In the genomic region with DNA sequence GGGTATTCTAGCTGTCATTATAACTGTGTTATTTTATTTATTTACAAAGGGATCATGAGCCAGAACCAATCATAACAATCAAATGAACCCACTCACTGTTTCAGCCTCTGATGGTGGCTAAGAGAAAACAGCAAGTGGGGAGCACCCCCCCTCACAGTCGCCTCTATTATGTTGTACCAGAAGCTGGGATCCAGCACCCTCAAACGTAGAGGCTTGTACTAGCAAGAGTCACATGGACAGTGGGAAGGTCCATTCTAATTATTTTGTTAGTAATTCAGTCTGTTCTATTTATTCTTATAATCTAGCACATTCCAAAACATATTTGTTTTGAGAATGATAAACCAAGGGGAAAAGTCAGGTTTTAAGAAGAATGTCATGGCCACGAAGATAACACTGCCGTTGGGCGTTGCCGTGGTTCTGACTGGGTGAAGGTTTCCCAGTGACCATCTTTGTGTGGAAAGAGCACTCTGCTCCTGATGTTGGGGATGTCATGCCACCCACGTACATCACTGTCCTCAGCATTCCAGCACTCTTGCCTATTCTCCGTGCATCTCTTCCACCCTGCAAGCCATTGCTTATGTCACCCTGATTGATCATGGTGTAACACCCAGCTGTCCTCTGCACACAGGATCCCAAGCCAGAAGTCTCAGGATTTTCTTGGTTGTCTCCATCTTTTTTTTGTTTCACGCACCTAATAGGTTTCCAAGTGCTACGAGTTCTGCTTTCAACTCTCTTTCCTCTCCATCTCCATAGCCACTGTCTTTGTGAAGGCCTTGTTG, we compare ENCODE assay signal across 10 cellular contexts.
A peak's percentile ranks its signal among the peaks of the same experiment; 100 is the strongest.
DNase-seq lines count a peak whose midpoint lies in the region; ATAC-seq and TF ChIP-seq lines count a peak whose summit lies in the region.
"Had no signal": no experiment of that assay in that cellular context is flagged by ENCODE, and none has a peak within 500 bp of the region (broad histone marks: within the 10 kb centered on the region; RNA-seq: fewer than 3 reads in every experiment).

No MANE protein-coding gene starts in this region.

- no peak for TF ChIP-seq EP300 in gastroesophageal sphincter (IDR thresholded peaks at IDR 0.05)

- H2BK15ac ChIP-seq in neuronal stem cell (ENCODE audit: low read length) = no peak overlapping the region

- no peak for TF ChIP-seq POLR2A in gastroesophageal sphincter (IDR thresholded peaks at IDR 0.05)

- no peak overlapping the region for H3K18ac ChIP-seq in neuronal stem cell (ENCODE audit: low read length)

- H3K4me1 Mint-ChIP-seq in activated CD4-positive, alpha-beta T cell treated with anti-CD3 and anti-CD28 coated beads, Interleukin-2, amount 10 ng/mL, durations not matched to agents 24 days and 14 days = peaks cover 62% of the 10 kb centered on the region
- peaks cover 53% of the 10 kb centered on the region for H3K4me1 Mint-ChIP-seq in activated CD8-positive, alpha-beta T cell treated with anti-CD3 and anti-CD28 coated beads, Interleukin-2, amount 10 ng/mL, durations not matched to agents 7 days and 5 days (ENCODE audit: low read depth)

- no peak overlapping the region for H3K4me2 ChIP-seq in neuronal stem cell (ENCODE audit: insufficient read depth, low read length, poor library complexity, severe bottlenecking)
- H3K4me2 ChIP-seq: neural progenitor cell had no signal

- no peaks in the 10 kb centered on the region for H3K79me1 ChIP-seq in neuronal stem cell (ENCODE audit: low read depth, low read length)

- H3K4ac ChIP-seq in neuronal stem cell (ENCODE audit: low read length) = no peak overlapping the region

- peak overlapping the region; percentile 96 for H3K27ac Mint-ChIP-seq in activated CD4-positive, alpha-beta T cell treated with anti-CD3 and anti-CD28 coated beads, Interleukin-2, amount 10 ng/mL, durations not matched to agents 24 days and 14 days
- peak overlapping the region; percentile 65 for H3K27ac Mint-ChIP-seq in activated CD8-positive, alpha-beta T cell treated with anti-CD3 and anti-CD28 coated beads, Interleukin-2, amount 10 ng/mL, durations not matched to agents 7 days and 5 days
- H3K27ac Mint-ChIP-seq: neural progenitor cell had no signal

- H3K36me3 Mint-ChIP-seq in activated CD4-positive, alpha-beta T cell treated with anti-CD3 and anti-CD28 coated beads, Interleukin-2, amount 10 ng/mL, durations not matched to agents 24 days and 14 days (ENCODE audit: low read depth) = peaks cover 28% of the 10 kb centered on the region
- H3K36me3 Mint-ChIP-seq in activated CD8-positive, alpha-beta T cell treated with anti-CD3 and anti-CD28 coated beads, Interleukin-2, amount 10 ng/mL, durations not matched to agents 7 days and 5 days (ENCODE audit: low read depth) = peaks cover 34% of the 10 kb centered on the region
- H3K36me3 Mint-ChIP-seq: neural progenitor cell had no signal

- H3K9ac ChIP-seq in neuronal stem cell (ENCODE audit: low read depth, low read length, poor library complexity) = no peak overlapping the region
- H3K9ac ChIP-seq: neural progenitor cell had no signal

- H3K36me3 ChIP-seq in gastroesophageal sphincter = no peaks in the 10 kb centered on the region
- H3K36me3 ChIP-seq in neuronal stem cell (replicated peaks in 1 of 2; ENCODE audit: control insufficient read depth in 2 of 2, insufficient read depth in 2 of 2, low read length in 2 of 2) = no peaks in the 10 kb centered on the region
- H3K36me3 ChIP-seq: neural progenitor cell had no signal

- H2BK120ac ChIP-seq in neuronal stem cell (ENCODE audit: low read depth, low read length) = no peak overlapping the region

- H2AK5ac ChIP-seq in neuronal stem cell (ENCODE audit: low read depth, low read length) = no peak overlapping the region

- no peak overlapping the region for H2AFZ ChIP-seq in neuronal stem cell (ENCODE audit: low read length)
- H2AFZ ChIP-seq: neural progenitor cell had no signal

- ATAC-seq in activated CD8-positive, alpha-beta T cell treated with anti-CD3 and anti-CD28 coated beads, Interleukin-2, amount 10 ng/mL, durations not matched to agents 7 days and 5 days = no peak
- ATAC-seq in gastroesophageal sphincter = no peak

- H3K27me3 ChIP-seq in gastroesophageal sphincter (no peaks in the 10 kb centered on the region), neuronal stem cell (ENCODE audit: control insufficient read depth in 3 of 3, insufficient read depth in 3 of 3, low read depth in 1 of 3, low read length in 3 of 3) (no peaks in the 10 kb centered on the region)
- H3K27me3 ChIP-seq: neural progenitor cell had no signal

- intact Hi-C loops in activated CD4-positive, alpha-beta T cell treated with anti-CD3 and anti-CD28 coated beads, Interleukin-2, amount 10 ng/mL, durations not matched to agents 24 days and 14 days (cut with micrococcal nuclease) = loop anchor here (2.0 kb wide), 1 partner anchor 13 kb away; no protein-coding TSS in a partner anchor

- H4K91ac ChIP-seq in neuronal stem cell (ENCODE audit: low read depth, low read length, poor library complexity) = no peak overlapping the region

- H3K23ac ChIP-seq in neuronal stem cell (ENCODE audit: low read depth, low read length, poor library complexity) = no peak overlapping the region

- H4K8ac ChIP-seq in neuronal stem cell (ENCODE audit: low read depth, low read length) = no peak overlapping the region

- 80 to 84% methylated on average over 8 to 9 of the region's 10 CpGs for WGBS in gastroesophageal sphincter (ENCODE audit: low coverage in 1 of 2), 2 donors
- WGBS in neuronal stem cell (ENCODE audit: extremely low coverage in 2 of 2, insufficient read length in 2 of 2, insufficient replicate concordance in 1 of 2), 2 donors = no CpG with 5 or more reads among the region's 10 CpGs

- no peak overlapping the region for H3K14ac ChIP-seq in neuronal stem cell (ENCODE audit: low read length)

- H3K4me1 ChIP-seq in gastroesophageal sphincter = peaks cover 0 to 50% (median 0%) of the 10 kb centered on the region in 3 donors
- no peaks in the 10 kb centered on the region for H3K4me1 ChIP-seq in neuronal stem cell (ENCODE audit: control insufficient read depth in 2 of 2, insufficient read depth in 1 of 2, low read depth in 1 of 2, low read length in 2 of 2)
- H3K4me1 ChIP-seq: neural progenitor cell had no signal

- no peaks in the 10 kb centered on the region for H3K9me3 ChIP-seq in gastroesophageal sphincter
- H3K9me3 ChIP-seq in neuronal stem cell (replicated peaks in 1 of 2; ENCODE audit: control insufficient read depth in 2 of 2, insufficient read depth in 1 of 2, low read depth in 1 of 2, low read length in 2 of 2) = no peaks in the 10 kb centered on the region

- H2BK5ac ChIP-seq in neuronal stem cell (ENCODE audit: low read length) = no peak overlapping the region

- peak overlapping the region; percentile 71 for H3K4me3 Mint-ChIP-seq in activated CD4-positive, alpha-beta T cell treated with anti-CD3 and anti-CD28 coated beads, Interleukin-2, amount 10 ng/mL, durations not matched to agents 24 days and 14 days
- H3K4me3 Mint-ChIP-seq in activated CD8-positive, alpha-beta T cell treated with anti-CD3 and anti-CD28 coated beads, Interleukin-2, amount 10 ng/mL, durations not matched to agents 7 days and 5 days = no peak overlapping the region
- H3K4me3 Mint-ChIP-seq: neural progenitor cell had no signal

- no peak overlapping the region for H3K4me3 ChIP-seq in gastroesophageal sphincter
- H3K4me3 ChIP-seq in neuronal stem cell (ENCODE audit: low read length in 2 of 2) = no peak overlapping the region
- H3K4me3 ChIP-seq: neural progenitor cell had no signal

- H3K27ac ChIP-seq in gastroesophageal sphincter (peak overlapping the region in 3 of 4 donors; percentile 25 to 62 (median 28)), substantia nigra (ENCODE audit: low read depth, low read length, poor library complexity, severe bottlenecking) (peak overlapping the region; percentile 30), neuronal stem cell (replicated peaks; ENCODE audit: low read length) (no peak overlapping the region)
- H3K27ac ChIP-seq: neural progenitor cell had no signal

- POLR2A ChIA-PET in activated CD8-positive, alpha-beta T cell treated with anti-CD3 and anti-CD28 coated beads, Interleukin-2, amount 10 ng/mL, durations not matched to agents 7 days and 5 days (lab: Charles Lee) = interaction anchor here (0.6 kb wide), 2 partner anchors 33 to 206 kb away, joined by 3 read pairs; partner anchors contain the start of gene PRKCA

- H3K27me3 Mint-ChIP-seq in activated CD4-positive, alpha-beta T cell treated with anti-CD3 and anti-CD28 coated beads, Interleukin-2, amount 10 ng/mL, durations not matched to agents 24 days and 14 days = no peaks in the 10 kb centered on the region
- H3K27me3 Mint-ChIP-seq in activated CD8-positive, alpha-beta T cell treated with anti-CD3 and anti-CD28 coated beads, Interleukin-2, amount 10 ng/mL, durations not matched to agents 7 days and 5 days (ENCODE audit: low read depth) = no peaks in the 10 kb centered on the region

- H3K9me3 Mint-ChIP-seq in activated CD4-positive, alpha-beta T cell treated with anti-CD3 and anti-CD28 coated beads, Interleukin-2, amount 10 ng/mL, durations not matched to agents 24 days and 14 days = peaks cover 5% of the 10 kb centered on the region
- no peaks in the 10 kb centered on the region for H3K9me3 Mint-ChIP-seq in activated CD8-positive, alpha-beta T cell treated with anti-CD3 and anti-CD28 coated beads, Interleukin-2, amount 10 ng/mL, durations not matched to agents 7 days and 5 days (ENCODE audit: insufficient read depth)
- H3K9me3 Mint-ChIP-seq: neural progenitor cell had no signal

- CTCF ChIA-PET in activated CD8-positive, alpha-beta T cell treated with anti-CD3 and anti-CD28 coated beads, Interleukin-2, amount 10 ng/mL, durations not matched to agents 7 days and 5 days (lab: Charles Lee) = interaction anchor here (0.9 to 1.4 kb wide), 3 partner anchors 11 to 14 kb away, joined by 3 to 4 read pairs (median 3); no protein-coding TSS in a partner anchor

- no peak overlapping the region for H2BK12ac ChIP-seq in neuronal stem cell (ENCODE audit: low read length)

- TF ChIP-seq CTCF in gastroesophageal sphincter (IDR thresholded peaks at IDR 0.05) = no peak

- DNase-seq in activated CD4-positive, alpha-beta T cell treated with anti-CD3 and anti-CD28 coated beads, Interleukin-2, amount 10 ng/mL, durations not matched to agents 24 days and 14 days = no peak
- no peak for DNase-seq in activated CD4-positive, alpha-beta T cell treated with anti-CD3 and anti-CD28 coated beads, Interleukin-2, amount 50 U/mL, for 48 hours
- no peak for DNase-seq in activated CD8-positive, alpha-beta T cell treated with anti-CD3 and anti-CD28 coated beads, Interleukin-2, amount 10 ng/mL, durations not matched to agents 7 days and 5 days
- no peak for DNase-seq in substantia nigra (lab: John Stamatoyannopoulos, UW)
- DNase-seq in neuronal stem cell (ENCODE audit: low spot score) = no peak
- no peak for DNase-seq in cerebellar nuclear complex (lab: John Stamatoyannopoulos, UW)
- DNase-seq in kidney glomerular epithelial cell (lab: John Stamatoyannopoulos, UW) = no peak
- DNase-seq: NCI-H1930 had no signal
